ENCODE assay signal across 9 cellular contexts in genomic region chr14:69263364-69263763, GRCh38. TPM values are rescaled to one million over a fixed set of nuclear protein-coding genes. Genes with fewer than 3 reads are reported as not detected.
DNase-seq lines count a peak whose midpoint lies in the region; ATAC-seq and TF ChIP-seq lines count a peak whose summit lies in the region.
"Had no signal": no experiment of that assay in that cellular context is flagged by ENCODE, and none has a peak within 500 bp of the region (broad histone marks: within the 10 kb centered on the region; RNA-seq: fewer than 3 reads in every experiment).

No MANE protein-coding gene starts in this region.

- H3K9me3 ChIP-seq in sigmoid colon: no peaks in the 10 kb centered on the region

- no peak overlapping the region for H3K4me3 Mint-ChIP-seq in activated CD4-positive, alpha-beta memory T cell treated with anti-CD3 and anti-CD28 coated beads, Interleukin-2, amount 10 ng/mL, durations not matched to agents 7 days and 5 days
- H3K4me3 Mint-ChIP-seq: stimulated activated effector memory CD8-positive, alpha-beta T cell treated with anti-CD3 and anti-CD28 coated beads, Interleukin-12 subunit alpha, Interleukin-12 subunit beta, amount 100 ng/mL, for 72 hours had no signal

- H3K4me1 Mint-ChIP-seq in activated CD4-positive, alpha-beta memory T cell treated with anti-CD3 and anti-CD28 coated beads, Interleukin-2, amount 10 ng/mL, durations not matched to agents 7 days and 5 days: peaks cover 7% of the 10 kb centered on the region

- peak overlapping the region in 3 of 4 donors; percentile 28 to 41 (median 39) for H3K27ac ChIP-seq in sigmoid colon

- 82 to 90% methylated on average over 6 of the region's 6 CpGs for WGBS in sigmoid colon, 2 donors

- peaks cover 5 to 31% (median 19%) of the 10 kb centered on the region in 3 donors for H3K27me3 ChIP-seq in sigmoid colon

- intact Hi-C loops in sigmoid colon (cut with DNase I): no loop called here

- CTCF ChIA-PET in activated CD4-positive, alpha-beta memory T cell treated with anti-CD3 and anti-CD28 coated beads, Interleukin-2, amount 10 ng/mL, durations not matched to agents 7 days and 5 days (lab: Charles Lee): interaction anchor here (1.4 kb wide), 1 partner anchor 21 kb away, joined by 3 read pairs; no protein-coding TSS in a partner anchor

- H3K36me3 ChIP-seq in sigmoid colon: no peaks in the 10 kb centered on the region

- H3K4me1 ChIP-seq in sigmoid colon: peaks cover 0 to 29% (median 27%) of the 10 kb centered on the region in 4 donors

- no peak for TF ChIP-seq EP300 in sigmoid colon (IDR thresholded peaks at IDR 0.05)

- TF ChIP-seq CTCF in fibroblast of the aortic adventitia (IDR thresholded peaks at IDR 0.05; ENCODE audit: insufficient read depth, low read length) (no peak), sigmoid colon (IDR thresholded peaks at IDR 0.05) (no peak)

- H3K27ac Mint-ChIP-seq in activated CD4-positive, alpha-beta memory T cell treated with anti-CD3 and anti-CD28 coated beads, Interleukin-2, amount 10 ng/mL, durations not matched to agents 7 days and 5 days: no peak overlapping the region
- H3K27ac Mint-ChIP-seq: stimulated activated effector memory CD8-positive, alpha-beta T cell treated with anti-CD3 and anti-CD28 coated beads, Interleukin-12 subunit alpha, Interleukin-12 subunit beta, amount 100 ng/mL, for 72 hours had no signal

- peak; percentile 96 for DNase-seq in GM04504 (ENCODE audit: low read depth)
- peak; percentile 55 for DNase-seq in RKO (ENCODE audit: low spot score)
- peak; percentile 99 for DNase-seq in fibroblast of the aortic adventitia (ENCODE audit: low read depth)
- peak; percentile 87 for DNase-seq in sigmoid colon
- DNase-seq in activated CD8-positive, alpha-beta memory T cell treated with anti-CD3 and anti-CD28 coated beads, Interleukin-2, amount 50 U/mL, for 4 hours: no peak
- DNase-seq in SKM-1 (lab: John Stamatoyannopoulos, UW; ENCODE audit: unreplicated experiment): no peak
- no peak for DNase-seq in activated CD4-positive, alpha-beta memory T cell treated with anti-CD3 and anti-CD28 coated beads, Interleukin-2, amount 10 ng/mL, durations not matched to agents 7 days and 5 days

- ATAC-seq in GM19351 (IDR thresholded peaks at IDR 0.05; ENCODE audit: unreplicated experiment): no peak
- ATAC-seq: stimulated activated effector memory CD8-positive, alpha-beta T cell treated with anti-CD3 and anti-CD28 coated beads, Interleukin-12 subunit alpha, Interleukin-12 subunit beta, amount 100 ng/mL, for 72 hours had no signal

- POLR2A ChIA-PET in activated CD4-positive, alpha-beta memory T cell treated with anti-CD3 and anti-CD28 coated beads, Interleukin-2, amount 10 ng/mL, durations not matched to agents 7 days and 5 days (lab: Charles Lee): no interaction called here

- H3K4me3 ChIP-seq in fibroblast of the aortic adventitia (ENCODE audit: low read depth, low read length) (no peak overlapping the region), sigmoid colon (no peak overlapping the region)

- H3K27me3 Mint-ChIP-seq in activated CD4-positive, alpha-beta memory T cell treated with anti-CD3 and anti-CD28 coated beads, Interleukin-2, amount 10 ng/mL, durations not matched to agents 7 days and 5 days: peaks cover 51% of the 10 kb centered on the region

- H3K9me3 Mint-ChIP-seq in activated CD4-positive, alpha-beta memory T cell treated with anti-CD3 and anti-CD28 coated beads, Interleukin-2, amount 10 ng/mL, durations not matched to agents 7 days and 5 days: no peaks in the 10 kb centered on the region
- H3K9me3 Mint-ChIP-seq: stimulated activated effector memory CD8-positive, alpha-beta T cell treated with anti-CD3 and anti-CD28 coated beads, Interleukin-12 subunit alpha, Interleukin-12 subunit beta, amount 100 ng/mL, for 72 hours had no signal

- no peaks in the 10 kb centered on the region for H3K36me3 Mint-ChIP-seq in activated CD4-positive, alpha-beta memory T cell treated with anti-CD3 and anti-CD28 coated beads, Interleukin-2, amount 10 ng/mL, durations not matched to agents 7 days and 5 days (ENCODE audit: low read depth)
- H3K36me3 Mint-ChIP-seq: stimulated activated effector memory CD8-positive, alpha-beta T cell treated with anti-CD3 and anti-CD28 coated beads, Interleukin-12 subunit alpha, Interleukin-12 subunit beta, amount 100 ng/mL, for 72 hours had no signal

- TF ChIP-seq POLR2A in sigmoid colon (IDR thresholded peaks at IDR 0.05): no peak

RNA-seq across cellular contexts. Expression of gene GALNT16, which starts 3.4 kb away (rescaled TPM):
- total RNA-seq in fibroblast of the aortic adventitia (ENCODE audit: low replicate concordance) (1.6 and 4.6 TPM in 2 replicates), sigmoid colon (10 to 100 TPM in 2 of 4 donors, 1 to 10 TPM in 2; 4.3 to 20.5 (median 9.4) TPM)
- polyA plus RNA-seq in sigmoid colon: 1 to 10 TPM in 2 of 3 donors, not detected in 1; 2.4 to 3.0 TPM
- total RNA-seq in activated CD4-positive, alpha-beta memory T cell treated with anti-CD3 and anti-CD28 coated beads, Interleukin-2, amount 10 ng/mL, durations not matched to agents 7 days and 5 days: not detected

Comparison
In these comparisons a context has a peak if more than half of its experiments do, and no peak if none do; other contexts are left out.
1. DNase-seq: peak in GM04504 (single experiment), RKO (single experiment), fibroblast of the aortic adventitia (single experiment) and sigmoid colon (single experiment); none in activated CD8-positive, alpha-beta memory T cell treated with anti-CD3 and anti-CD28 coated beads, Interleukin-2, amount 50 U/mL, for 4 hours (single experiment), SKM-1 (single experiment) and activated CD4-positive, alpha-beta memory T cell treated with anti-CD3 and anti-CD28 coated beads, Interleukin-2, amount 10 ng/mL, durations not matched to agents 7 days and 5 days (single experiment).